In the genomic region with DNA sequence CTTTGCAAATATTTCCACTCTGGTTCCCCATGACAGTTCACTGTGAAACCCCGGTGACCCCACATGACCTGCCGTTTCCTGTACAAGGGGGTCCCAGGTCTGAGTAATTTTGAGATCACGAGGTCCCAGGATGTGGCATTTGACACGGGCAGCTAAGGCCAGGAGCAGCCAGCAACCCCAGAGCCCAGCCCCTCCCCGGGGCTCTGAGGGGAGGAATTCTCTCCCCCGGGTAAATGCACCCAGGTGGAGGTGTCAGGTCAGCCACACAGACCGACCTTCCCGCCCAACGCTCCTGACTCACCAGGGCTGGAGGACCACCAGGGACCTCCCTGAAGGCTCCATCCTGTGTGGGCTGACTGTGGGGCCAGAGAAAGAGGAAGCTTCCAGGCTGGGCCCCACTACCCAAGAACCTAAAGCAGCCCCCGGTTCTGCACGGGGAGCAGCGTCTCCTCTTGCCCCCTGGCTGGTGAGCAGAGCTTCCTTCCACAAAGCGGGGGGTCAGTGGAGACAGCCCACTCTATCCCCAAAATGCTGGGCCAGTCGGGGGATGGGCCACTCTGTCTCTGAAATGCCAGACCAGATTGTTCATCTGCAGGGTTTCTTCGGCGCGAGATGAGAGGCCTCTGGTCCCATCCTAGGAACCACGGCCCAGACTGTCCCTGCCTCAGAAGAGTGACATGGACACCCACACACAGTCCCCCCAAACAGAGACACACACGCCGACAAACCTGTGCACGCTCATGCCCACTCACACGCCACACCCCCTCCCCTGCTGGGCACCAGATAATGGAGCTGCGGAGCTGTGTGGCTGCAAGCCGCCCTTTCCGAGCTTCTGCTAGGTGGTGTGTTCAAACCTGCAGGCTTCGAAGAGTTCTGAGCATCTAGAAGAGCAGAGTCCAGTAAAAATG, we compare ENCODE assay signal across 1 cellular context.
TF ChIP-seq lines count a peak whose summit lies in the region.

No MANE protein-coding gene starts in this region.

TF ChIP-seq in HepG2, 621 proteins besides CTCF, POLR2A, EP300 and RAD21 (continued from another document and continues in another):
- no peak for TF ChIP-seq RBM22 (optimal IDR thresholded peaks at IDR 0.05; ENCODE audit: low read length)
- no peak for TF ChIP-seq NBN (conservative IDR thresholded peaks at IDR 0.05)
- TF ChIP-seq TCF7 (IDR thresholded peaks at IDR 0.05; ENCODE audit: low read depth) = no peak
- TF ChIP-seq, protein P1, sequence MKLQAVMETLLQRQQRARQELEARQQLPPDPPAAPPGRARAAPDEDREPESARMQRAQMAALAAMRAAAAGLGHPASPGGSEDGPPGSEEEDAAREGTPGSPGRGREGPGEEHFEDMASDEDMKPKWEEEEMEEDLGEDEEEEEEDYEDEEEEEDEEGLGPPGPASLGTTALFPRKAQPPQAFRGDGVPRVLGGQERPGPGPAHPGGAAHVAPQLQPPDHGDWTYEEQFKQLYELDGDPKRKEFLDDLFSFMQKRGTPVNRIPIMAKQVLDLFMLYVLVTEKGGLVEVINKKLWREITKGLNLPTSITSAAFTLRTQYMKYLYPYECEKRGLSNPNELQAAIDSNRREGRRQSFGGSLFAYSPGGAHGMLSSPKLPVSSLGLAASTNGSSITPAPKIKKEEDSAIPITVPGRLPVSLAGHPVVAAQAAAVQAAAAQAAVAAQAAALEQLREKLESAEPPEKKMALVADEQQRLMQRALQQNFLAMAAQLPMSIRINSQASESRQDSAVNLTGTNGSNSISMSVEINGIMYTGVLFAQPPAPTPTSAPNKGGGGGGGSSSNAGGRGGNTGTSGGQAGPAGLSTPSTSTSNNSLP (IDR thresholded peaks at IDR 0.05; ENCODE audit: low read depth, low read length) = no peak
- TF ChIP-seq ZNF577 (CRISPR knock-in tag; IDR thresholded peaks at IDR 0.05; ENCODE audit: borderline replicate concordance, low read depth) = no peak
- no peak for TF ChIP-seq PCBP1 (IDR thresholded peaks at IDR 0.05; ENCODE audit: borderline replicate concordance, low read depth, low read length)
- TF ChIP-seq ZNF253 (CRISPR knock-in tag; IDR thresholded peaks at IDR 0.05; ENCODE audit: borderline replicate concordance) = no peak
- TF ChIP-seq SMARCE1 (IDR thresholded peaks at IDR 0.05; ENCODE audit: borderline replicate concordance) = no peak
- no peak for TF ChIP-seq FOSL1 (CRISPR knock-in tag; IDR thresholded peaks at IDR 0.05; ENCODE audit: borderline replicate concordance)
- no peak for TF ChIP-seq ELF1 (CRISPR knock-in tag; IDR thresholded peaks at IDR 0.05)
- TF ChIP-seq MTA1 (CRISPR knock-in tag; IDR thresholded peaks at IDR 0.05; ENCODE audit: borderline replicate concordance) = no peak
- no peak for TF ChIP-seq TRIM22 (IDR thresholded peaks at IDR 0.05)
- TF ChIP-seq, protein P2, sequence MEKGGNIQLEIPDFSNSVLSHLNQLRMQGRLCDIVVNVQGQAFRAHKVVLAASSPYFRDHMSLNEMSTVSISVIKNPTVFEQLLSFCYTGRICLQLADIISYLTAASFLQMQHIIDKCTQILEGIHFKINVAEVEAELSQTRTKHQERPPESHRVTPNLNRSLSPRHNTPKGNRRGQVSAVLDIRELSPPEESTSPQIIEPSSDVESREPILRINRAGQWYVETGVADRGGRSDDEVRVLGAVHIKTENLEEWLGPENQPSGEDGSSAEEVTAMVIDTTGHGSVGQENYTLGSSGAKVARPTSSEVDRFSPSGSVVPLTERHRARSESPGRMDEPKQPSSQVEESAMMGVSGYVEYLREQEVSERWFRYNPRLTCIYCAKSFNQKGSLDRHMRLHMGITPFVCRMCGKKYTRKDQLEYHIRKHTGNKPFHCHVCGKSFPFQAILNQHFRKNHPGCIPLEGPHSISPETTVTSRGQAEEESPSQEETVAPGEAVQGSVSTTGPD (CRISPR knock-in tag; IDR thresholded peaks at IDR 0.05) = no peak
- TF ChIP-seq ATF6 (CRISPR knock-in tag; conservative IDR thresholded peaks at IDR 0.05) = no peak
- TF ChIP-seq PPARG (CRISPR knock-in tag; conservative IDR thresholded peaks at IDR 0.05) = no peak
- TF ChIP-seq TGIF2 (CRISPR knock-in tag; IDR thresholded peaks at IDR 0.05) = no peak
- TF ChIP-seq KLF11 (CRISPR knock-in tag; IDR thresholded peaks at IDR 0.05) = no peak
- TF ChIP-seq, protein P3, sequence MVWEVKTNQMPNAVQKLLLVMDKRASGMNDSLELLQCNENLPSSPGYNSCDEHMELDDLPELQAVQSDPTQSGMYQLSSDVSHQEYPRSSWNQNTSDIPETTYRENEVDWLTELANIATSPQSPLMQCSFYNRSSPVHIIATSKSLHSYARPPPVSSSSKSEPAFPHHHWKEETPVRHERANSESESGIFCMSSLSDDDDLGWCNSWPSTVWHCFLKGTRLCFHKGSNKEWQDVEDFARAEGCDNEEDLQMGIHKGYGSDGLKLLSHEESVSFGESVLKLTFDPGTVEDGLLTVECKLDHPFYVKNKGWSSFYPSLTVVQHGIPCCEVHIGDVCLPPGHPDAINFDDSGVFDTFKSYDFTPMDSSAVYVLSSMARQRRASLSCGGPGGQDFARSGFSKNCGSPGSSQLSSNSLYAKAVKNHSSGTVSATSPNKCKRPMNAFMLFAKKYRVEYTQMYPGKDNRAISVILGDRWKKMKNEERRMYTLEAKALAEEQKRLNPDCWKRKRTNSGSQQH (CRISPR knock-in tag; IDR thresholded peaks at IDR 0.05; ENCODE audit: low read depth) = 0 out of 2 replicates have a peak, but pooled peaks have one; percentile 30
- TF ChIP-seq MBNL3 (CRISPR knock-in tag; conservative IDR thresholded peaks at IDR 0.05) = no peak
- no peak for TF ChIP-seq MEIS1 (CRISPR knock-in tag; IDR thresholded peaks at IDR 0.05; ENCODE audit: borderline replicate concordance)
- TF ChIP-seq, protein P4, sequence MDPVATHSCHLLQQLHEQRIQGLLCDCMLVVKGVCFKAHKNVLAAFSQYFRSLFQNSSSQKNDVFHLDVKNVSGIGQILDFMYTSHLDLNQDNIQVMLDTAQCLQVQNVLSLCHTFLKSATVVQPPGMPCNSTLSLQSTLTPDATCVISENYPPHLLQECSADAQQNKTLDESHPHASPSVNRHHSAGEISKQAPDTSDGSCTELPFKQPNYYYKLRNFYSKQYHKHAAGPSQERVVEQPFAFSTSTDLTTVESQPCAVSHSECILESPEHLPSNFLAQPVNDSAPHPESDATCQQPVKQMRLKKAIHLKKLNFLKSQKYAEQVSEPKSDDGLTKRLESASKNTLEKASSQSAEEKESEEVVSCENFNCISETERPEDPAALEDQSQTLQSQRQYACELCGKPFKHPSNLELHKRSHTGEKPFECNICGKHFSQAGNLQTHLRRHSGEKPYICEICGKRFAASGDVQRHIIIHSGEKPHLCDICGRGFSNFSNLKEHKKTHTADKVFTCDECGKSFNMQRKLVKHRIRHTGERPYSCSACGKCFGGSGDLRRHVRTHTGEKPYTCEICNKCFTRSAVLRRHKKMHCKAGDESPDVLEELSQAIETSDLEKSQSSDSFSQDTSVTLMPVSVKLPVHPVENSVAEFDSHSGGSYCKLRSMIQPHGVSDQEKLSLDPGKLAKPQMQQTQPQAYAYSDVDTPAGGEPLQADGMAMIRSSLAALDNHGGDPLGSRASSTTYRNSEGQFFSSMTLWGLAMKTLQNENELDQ (CRISPR knock-in tag; IDR thresholded peaks at IDR 0.05; ENCODE audit: borderline replicate concordance) = no peak
- no peak for TF ChIP-seq MAFF (IDR thresholded peaks at IDR 0.05; ENCODE audit: low read depth, low read length)
- peak; percentile 38 for TF ChIP-seq ZEB1 (IDR thresholded peaks at IDR 0.05; ENCODE audit: insufficient replicate concordance, low read depth)
- TF ChIP-seq HDAC1 (CRISPR knock-in tag; IDR thresholded peaks at IDR 0.05) = no peak
- TF ChIP-seq NR1H2 (CRISPR knock-in tag; IDR thresholded peaks at IDR 0.05; ENCODE audit: borderline replicate concordance, low read depth) = no peak
- no peak for TF ChIP-seq ZNF274 (CRISPR knock-in tag; IDR thresholded peaks at IDR 0.05)
- TF ChIP-seq ZNF280D (CRISPR knock-in tag; IDR thresholded peaks at IDR 0.05) = no peak
- 0 out of 2 replicates have a peak, but pooled peaks have one; percentile 41 for TF ChIP-seq ZNF737 (CRISPR knock-in tag; IDR thresholded peaks at IDR 0.05; ENCODE audit: borderline replicate concordance)
- TF ChIP-seq HMGA1 (CRISPR knock-in tag; conservative IDR thresholded peaks at IDR 0.05) = no peak
- TF ChIP-seq ZBTB7A (CRISPR knock-in tag; IDR thresholded peaks at IDR 0.05) = no peak
- TF ChIP-seq RXRB (CRISPR knock-in tag; IDR thresholded peaks at IDR 0.05; ENCODE audit: borderline replicate concordance) = peak; percentile 43; the same call in 1 of the 2 replicates
- TF ChIP-seq ATF5 (CRISPR knock-in tag; IDR thresholded peaks at IDR 0.05; ENCODE audit: low read depth) = no peak
